6 cellular contexts compared by ENCODE assay signal in the genomic region with DNA sequence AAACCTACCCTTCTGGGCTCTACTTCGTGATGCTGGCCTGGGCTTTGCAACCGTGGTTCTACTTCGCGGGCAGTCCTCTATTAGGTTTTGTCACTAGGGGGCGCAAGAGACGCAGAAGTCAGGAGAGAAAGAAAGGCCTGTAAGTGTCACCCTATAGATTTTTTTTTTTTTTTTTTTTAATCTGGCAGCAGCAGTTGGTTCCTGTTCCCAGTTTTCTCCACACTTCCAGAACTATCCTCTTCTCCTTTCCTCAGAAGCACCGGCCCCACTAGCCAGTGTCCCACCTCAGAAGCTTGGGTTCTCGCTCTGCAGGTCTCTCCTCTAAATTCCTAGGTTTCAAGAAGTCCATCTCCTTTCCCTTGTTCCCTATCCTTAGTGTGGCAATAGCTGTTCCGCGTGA. TPM values are rescaled to one million over a fixed set of nuclear protein-coding genes. Genes with fewer than 3 reads are reported as not detected.
A peak's percentile ranks its signal among the peaks of the same experiment; 100 is the strongest.
DNase-seq lines count a peak whose midpoint lies in the region; ATAC-seq and TF ChIP-seq lines count a peak whose summit lies in the region.

No MANE protein-coding gene starts in this region.

- H3K4me3 Mint-ChIP-seq in HFFc6 = no peak overlapping the region
- H3K4me3 Mint-ChIP-seq in effector memory CD8-positive, alpha-beta T cell = no peak overlapping the region
- no peak overlapping the region for H3K4me3 Mint-ChIP-seq in stimulated activated memory B cell treated with anti-CD40 and anti-IgM and Interleukin-4, amounts not matched to agents 10 μg/mL and 1 μg/mL and 100 μg/mL, for 72 hours

- no peaks in the 10 kb centered on the region for H3K36me3 Mint-ChIP-seq in HFFc6 (ENCODE audit: low read depth)
- H3K36me3 Mint-ChIP-seq in effector memory CD8-positive, alpha-beta T cell (ENCODE audit: insufficient read depth) = no peaks in the 10 kb centered on the region
- H3K36me3 Mint-ChIP-seq in stimulated activated memory B cell treated with anti-CD40 and anti-IgM and Interleukin-4, amounts not matched to agents 10 μg/mL and 1 μg/mL and 100 μg/mL, for 72 hours = no peaks in the 10 kb centered on the region

- in situ Hi-C loops in SK-MEL-5 (cut with HindIII; ENCODE audit: low pct_unique_long_range_greater_than_20kb, low sequenced_read_pairs) = no loop called here

- peak; percentile 83 for TF ChIP-seq CTCF in AG09319 (IDR thresholded peaks at IDR 0.05; ENCODE audit: low read depth, low read length)
- peak; percentile 81 for TF ChIP-seq CTCF in HFFc6 (IDR thresholded peaks at IDR 0.05)

- no peaks in the 10 kb centered on the region for H3K9me3 Mint-ChIP-seq in HFFc6
- no peaks in the 10 kb centered on the region for H3K9me3 Mint-ChIP-seq in effector memory CD8-positive, alpha-beta T cell
- H3K9me3 Mint-ChIP-seq in stimulated activated memory B cell treated with anti-CD40 and anti-IgM and Interleukin-4, amounts not matched to agents 10 μg/mL and 1 μg/mL and 100 μg/mL, for 72 hours = no peaks in the 10 kb centered on the region

- no peaks in the 10 kb centered on the region for H3K4me1 Mint-ChIP-seq in HFFc6 (ENCODE audit: low read depth)
- peaks cover 2 to 3% of the 10 kb centered on the region in 2 donors for H3K4me1 Mint-ChIP-seq in effector memory CD8-positive, alpha-beta T cell (ENCODE audit: low read depth in 2 of 2)
- peaks cover 5% of the 10 kb centered on the region for H3K4me1 Mint-ChIP-seq in stimulated activated memory B cell treated with anti-CD40 and anti-IgM and Interleukin-4, amounts not matched to agents 10 μg/mL and 1 μg/mL and 100 μg/mL, for 72 hours

- peak; percentile 19 for DNase-seq in AG09319 (ENCODE audit: extremely low read depth, low read depth)
- DNase-seq in HFFc6 = peak; percentile 39
- DNase-seq in SK-MEL-5 (ENCODE audit: low read depth, low spot score) = peak; percentile 91
- DNase-seq in effector memory CD8-positive, alpha-beta T cell = peak; percentile 29 to 34 (median 34)
- DNase-seq in stimulated activated CD4-positive, alpha-beta T cell treated with anti-CD3 and anti-CD28 coated beads, Interleukin-12 subunit alpha, Interleukin-12 subunit beta, amount 100 ng/mL, for 24 hours (ENCODE audit: low read depth in 2 of 2) = peak; percentile 3 to 58

- no peak for ATAC-seq in effector memory CD8-positive, alpha-beta T cell (replicated peaks)
- ATAC-seq in stimulated activated memory B cell treated with anti-CD40 and anti-IgM and Interleukin-4, amounts not matched to agents 10 μg/mL and 1 μg/mL and 100 μg/mL, for 72 hours = no peak

- no peak overlapping the region for H3K27ac Mint-ChIP-seq in HFFc6
- no peak overlapping the region for H3K27ac Mint-ChIP-seq in effector memory CD8-positive, alpha-beta T cell
- H3K27ac Mint-ChIP-seq in stimulated activated memory B cell treated with anti-CD40 and anti-IgM and Interleukin-4, amounts not matched to agents 10 μg/mL and 1 μg/mL and 100 μg/mL, for 72 hours = no peak overlapping the region

- H3K27me3 Mint-ChIP-seq in HFFc6 (ENCODE audit: insufficient read depth) = peaks cover 2% of the 10 kb centered on the region
- peaks cover 30 to 44% of the 10 kb centered on the region in 2 donors for H3K27me3 Mint-ChIP-seq in effector memory CD8-positive, alpha-beta T cell
- peaks cover 39% of the 10 kb centered on the region for H3K27me3 Mint-ChIP-seq in stimulated activated memory B cell treated with anti-CD40 and anti-IgM and Interleukin-4, amounts not matched to agents 10 μg/mL and 1 μg/mL and 100 μg/mL, for 72 hours

RNA-seq across cellular contexts. Expression of gene LCE2D, which starts 9.1 kb away (rescaled TPM):
- total RNA-seq in HFFc6 (2021; fragmentation: NEBNext Ultra II Directional; extraction: Animal tissue kit (Norgen Biotek cat#: 25700)) = not detected
- total RNA-seq in SK-MEL-5 (2014; rRNA removed; shearing (Covaris generic)) = not detected in 2 replicates
- not detected in 2 replicates for polyA plus RNA-seq in SK-MEL-5 (2015; cell fraction: cytosol; rRNA removed)
- not detected in 2 replicates for polyA plus RNA-seq in SK-MEL-5 (2015; cell fraction: nucleus; rRNA removed)

RNA-seq across cellular contexts. Expression of gene LCE2C, which starts 21.0 kb away (rescaled TPM):
- total RNA-seq in HFFc6 (2021; fragmentation: NEBNext Ultra II Directional; extraction: Animal tissue kit (Norgen Biotek cat#: 25700)) = not detected
- total RNA-seq in SK-MEL-5 (2014; rRNA removed; shearing (Covaris generic)) = not detected in 2 replicates
- not detected in 2 replicates for polyA plus RNA-seq in SK-MEL-5 (2015; cell fraction: cytosol; rRNA removed)
- not detected in 2 replicates for polyA plus RNA-seq in SK-MEL-5 (2015; cell fraction: nucleus; rRNA removed)

RNA-seq across cellular contexts. Expression of gene LCE3A, which starts 31.2 kb away (rescaled TPM):
- total RNA-seq in HFFc6 (2021; fragmentation: NEBNext Ultra II Directional; extraction: Animal tissue kit (Norgen Biotek cat#: 25700)) = not detected
- total RNA-seq in SK-MEL-5 (2014; rRNA removed; shearing (Covaris generic)) = not detected in 2 replicates
- polyA plus RNA-seq in SK-MEL-5 (2015; cell fraction: cytosol; rRNA removed) = not detected in 2 replicates
- not detected in 2 replicates for polyA plus RNA-seq in SK-MEL-5 (2015; cell fraction: nucleus; rRNA removed)

RNA-seq across cellular contexts. Expression of gene LCE2B, which starts 31.8 kb away (rescaled TPM):
- not detected for total RNA-seq in HFFc6 (2021; fragmentation: NEBNext Ultra II Directional; extraction: Animal tissue kit (Norgen Biotek cat#: 25700))
- not detected in 2 replicates for total RNA-seq in SK-MEL-5 (2014; rRNA removed; shearing (Covaris generic))
- polyA plus RNA-seq in SK-MEL-5 (2015; cell fraction: cytosol; rRNA removed) = not detected in 2 replicates
- not detected in 2 replicates for polyA plus RNA-seq in SK-MEL-5 (2015; cell fraction: nucleus; rRNA removed)

RNA-seq across cellular contexts. Expression of gene LCE3B, which starts 40.5 kb away (rescaled TPM):
- not detected for total RNA-seq in HFFc6 (2021; fragmentation: NEBNext Ultra II Directional; extraction: Animal tissue kit (Norgen Biotek cat#: 25700))
- not detected in 2 replicates for total RNA-seq in SK-MEL-5 (2014; rRNA removed; shearing (Covaris generic))
- polyA plus RNA-seq in SK-MEL-5 (2015; cell fraction: cytosol; rRNA removed) = not detected in 2 replicates
- not detected in 2 replicates for polyA plus RNA-seq in SK-MEL-5 (2015; cell fraction: nucleus; rRNA removed)

Comparison
In these comparisons a context has a peak if more than half of its experiments do, and no peak if none do; other contexts are left out.
1. DNase-seq: peak in every context shown above with its lines; median percentile 91 in SK-MEL-5; 39 in HFFc6; 34 in effector memory CD8-positive, alpha-beta T cell; 30 in stimulated activated CD4-positive, alpha-beta T cell treated with anti-CD3 and anti-CD28 coated beads, Interleukin-12 subunit alpha, Interleukin-12 subunit beta, amount 100 ng/mL, for 24 hours; 19 in AG09319.